9 cellular contexts compared by ENCODE assay signal in genomic region chr18:79405781-79406575, GRCh38. TPM values are rescaled to one million over a fixed set of nuclear protein-coding genes. Genes with fewer than 3 reads are reported as not detected.
DNase-seq lines count a peak whose midpoint lies in the region; ATAC-seq and TF ChIP-seq lines count a peak whose summit lies in the region.
"Had no signal": no experiment of that assay in that cellular context is flagged by ENCODE, and none has a peak within 500 bp of the region (broad histone marks: within the 10 kb centered on the region; RNA-seq: fewer than 3 reads in every experiment).

No MANE protein-coding gene starts in this region.

- no peaks in the 10 kb centered on the region for H3K36me3 ChIP-seq in prostate gland
- peaks cover 5% of the 10 kb centered on the region for H3K36me3 ChIP-seq in upper lobe of right lung

- H3K4me1 ChIP-seq in prostate gland (replicated peaks) (peaks cover 7% of the 10 kb centered on the region), upper lobe of right lung (peaks cover 40% of the 10 kb centered on the region)

- peak overlapping the region; percentile 95 for H3K27ac Mint-ChIP-seq in dendritic cell treated with granulocyte-macrophage colony-stimulating factor and Interleukin-4, amounts not matched to agents 40 ng/mL and 50 ng/mL, for 4 days

- POLR2A ChIA-PET in RWPE1 (lab: Yijun Ruan, JAX; ENCODE audit: low non-redundant PET): no interaction called here

- H3K9me3 ChIP-seq in prostate gland (no peaks in the 10 kb centered on the region), upper lobe of right lung (no peaks in the 10 kb centered on the region)

- H3K27ac ChIP-seq in prostate gland (peak overlapping the region; percentile 39 to 77), upper lobe of right lung (peak overlapping the region; percentile 75), RWPE1 (no peak overlapping the region)
- H3K27ac ChIP-seq: KMS-11 had no signal

- CTCF ChIA-PET in RWPE1 (lab: Yijun Ruan, JAX): interaction anchor here (0.7 kb wide), 1 partner anchor 20 kb away, joined by 3 read pairs; no protein-coding TSS in a partner anchor

- ATAC-seq in GM18907 (IDR thresholded peaks at IDR 0.05; ENCODE audit: unreplicated experiment): peak; percentile 74
- ATAC-seq in HG03066 (IDR thresholded peaks at IDR 0.05; ENCODE audit: low read depth, unreplicated experiment): peak; percentile 89
- ATAC-seq in upper lobe of right lung: peak; percentile 74

- TF ChIP-seq CTCF in prostate gland (IDR thresholded peaks at IDR 0.05): no peak
- TF ChIP-seq CTCF in upper lobe of right lung (IDR thresholded peaks at IDR 0.05): no peak
- no peak for TF ChIP-seq CTCF in RWPE1 (conservative IDR thresholded peaks at IDR 0.05; ENCODE audit: low read depth)

- peaks cover 40% of the 10 kb centered on the region for H3K36me3 Mint-ChIP-seq in dendritic cell treated with granulocyte-macrophage colony-stimulating factor and Interleukin-4, amounts not matched to agents 40 ng/mL and 50 ng/mL, for 4 days (ENCODE audit: low read depth)

- WGBS in prostate gland: 71% methylated on average over 27 of the region's 27 CpGs

- DNase-seq in activated CD4-positive, CD25-positive, alpha-beta regulatory T cell treated with anti-CD3 and anti-CD28 coated beads, Interleukin-2, amount 50 U/mL, for 16 hours (ENCODE audit: low read depth, low spot score): peak; percentile 82
- no peak for DNase-seq in prostate gland (ENCODE audit: low spot score)
- DNase-seq in upper lobe of right lung: peak; percentile 85
- no peak for DNase-seq in NCI-H1930 (lab: John Stamatoyannopoulos, UW)
- no peak for DNase-seq in RWPE1 (ENCODE audit: low spot score)

- peaks cover 2% of the 10 kb centered on the region for H3K27me3 Mint-ChIP-seq in dendritic cell treated with granulocyte-macrophage colony-stimulating factor and Interleukin-4, amounts not matched to agents 40 ng/mL and 50 ng/mL, for 4 days

- peaks cover 62% of the 10 kb centered on the region for H3K4me1 Mint-ChIP-seq in dendritic cell treated with granulocyte-macrophage colony-stimulating factor and Interleukin-4, amounts not matched to agents 40 ng/mL and 50 ng/mL, for 4 days (ENCODE audit: low read depth)

- no peak for TF ChIP-seq POLR2A in prostate gland (IDR thresholded peaks at IDR 0.05)

- H3K27me3 ChIP-seq in prostate gland (replicated peaks; ENCODE audit: insufficient read depth): no peaks in the 10 kb centered on the region
- no peaks in the 10 kb centered on the region for H3K27me3 ChIP-seq in upper lobe of right lung

- H3K4me3 ChIP-seq in prostate gland (no peak overlapping the region), upper lobe of right lung (peak overlapping the region; percentile 4)

- no peaks in the 10 kb centered on the region for H3K9me3 Mint-ChIP-seq in dendritic cell treated with granulocyte-macrophage colony-stimulating factor and Interleukin-4, amounts not matched to agents 40 ng/mL and 50 ng/mL, for 4 days

- peak overlapping the region; percentile 65 for H3K4me3 Mint-ChIP-seq in dendritic cell treated with granulocyte-macrophage colony-stimulating factor and Interleukin-4, amounts not matched to agents 40 ng/mL and 50 ng/mL, for 4 days

- intact Hi-C loops in dendritic cell treated with granulocyte-macrophage colony-stimulating factor and Interleukin-4, amounts not matched to agents 40 ng/mL and 50 ng/mL, for 4 days (cut with micrococcal nuclease): loop anchor here (5.0 kb wide), 1 partner anchor 101 kb away; no protein-coding TSS in a partner anchor
- intact Hi-C loops in prostate gland (cut with DNase I): no loop called here
- intact Hi-C loops in upper lobe of right lung (cut with DNase I): no loop called here

RNA-seq across cellular contexts. Expression of gene NFATC1, which starts 10.2 kb away (rescaled TPM):
- total RNA-seq in prostate gland (10 to 100 TPM; 16.8 to 24.6 TPM), upper lobe of right lung (16.6 TPM)

Comparison
In these comparisons a context has a peak if more than half of its experiments do, and no peak if none do; other contexts are left out.
1. DNase-seq: peak in activated CD4-positive, CD25-positive, alpha-beta regulatory T cell treated with anti-CD3 and anti-CD28 coated beads, Interleukin-2, amount 50 U/mL, for 16 hours (single experiment) and upper lobe of right lung (single experiment); none in prostate gland (single experiment), NCI-H1930 (0 of 2) and RWPE1 (single experiment).
2. Peak in every context shown above with its lines, with median percentiles within 50 percentile points of each other: ATAC-seq.